ENCODE assay signal across 10 cellular contexts in genomic region chr10:43355749-43356371, GRCh38. TPM values are rescaled to one million over a fixed set of nuclear protein-coding genes. Genes with fewer than 3 reads are reported as not detected.
DNase-seq lines count a peak whose midpoint lies in the region; ATAC-seq, FAIRE-seq and TF ChIP-seq lines count a peak whose summit lies in the region.
"Had no signal": no experiment of that assay in that cellular context is flagged by ENCODE, and none has a peak within 500 bp of the region (broad histone marks: within the 10 kb centered on the region; RNA-seq: fewer than 3 reads in every experiment).

No MANE protein-coding gene starts in this region.

- H3K27ac Mint-ChIP-seq in activated CD4-positive, alpha-beta memory T cell treated with anti-CD3 and anti-CD28 coated beads, Interleukin-2, amount 10 ng/mL, durations not matched to agents 7 days and 5 days: peak overlapping the region; percentile 90
- no peak overlapping the region for H3K27ac Mint-ChIP-seq in Caco-2 (ENCODE audit: unreplicated experiment)

- intact Hi-C loops in Caco-2 (cut with micrococcal nuclease; ENCODE audit: unreplicated experiment): no loop called here
- intact Hi-C loops in heart right ventricle (cut with DNase I): loop anchor here in 1 of 10 donors (10.0 kb wide), 1 partner anchor 151 kb away; no protein-coding TSS in a partner anchor

- H3K4me3 Mint-ChIP-seq in activated CD4-positive, alpha-beta memory T cell treated with anti-CD3 and anti-CD28 coated beads, Interleukin-2, amount 10 ng/mL, durations not matched to agents 7 days and 5 days: peak overlapping the region; percentile 47
- H3K4me3 Mint-ChIP-seq in Caco-2 (ENCODE audit: unreplicated experiment): no peak overlapping the region

- H3K4me2 ChIP-seq in A549: peak overlapping the region; percentile 55
- peak overlapping the region; percentile 75 for H3K4me2 ChIP-seq in keratinocyte (ENCODE audit: control insufficient read depth, extremely low read depth, insufficient read depth, low read depth, low read length)

- H3K79me2 ChIP-seq in keratinocyte (ENCODE audit: control insufficient read depth, insufficient read depth, low read length): no peaks in the 10 kb centered on the region

- no peak for FAIRE-seq in A549 (lab: Jason Lieb, UNC)
- peak; percentile 99 for FAIRE-seq in keratinocyte (lab: Jason Lieb, UNC)
- FAIRE-seq in D721Med (lab: Jason Lieb, UNC): no peak

- no peak overlapping the region for H3K4me3 ChIP-seq in A549
- H3K4me3 ChIP-seq in keratinocyte (ENCODE audit: control insufficient read depth in 2 of 3, extremely low read depth in 1 of 3, insufficient read depth in 2 of 3, low read depth in 1 of 3, low read length in 3 of 3): no peak overlapping the region
- no peak overlapping the region for H3K4me3 ChIP-seq in Caco-2 (ENCODE audit: low read depth, low read length)
- no peak overlapping the region for H3K4me3 ChIP-seq in heart right ventricle

- peak overlapping the region; percentile 41 for H3K9ac ChIP-seq in keratinocyte (ENCODE audit: control insufficient read depth, extremely low read depth, insufficient read depth, low read length)

- H4K20me1 ChIP-seq in keratinocyte (ENCODE audit: control insufficient read depth, extremely low read depth, insufficient read depth, low read length): no peaks in the 10 kb centered on the region

- H3K27ac ChIP-seq in A549: peak overlapping the region; percentile 68 to 77
- peak overlapping the region; percentile 66 for H3K27ac ChIP-seq in keratinocyte (ENCODE audit: control insufficient read depth, insufficient read depth, low read length)
- no peak overlapping the region for H3K27ac ChIP-seq in heart right ventricle

- dilution Hi-C loops in keratinocyte (cut with MboI; ENCODE audit: extremely low pct_ligation_motif_present, low sequenced_read_pairs): no loop called here

- TF ChIP-seq CTCF in A549 (IDR thresholded peaks at IDR 0.05) (no peak; the same call in 2 of the 3 replicates), keratinocyte (optimal IDR thresholded peaks at IDR 0.05 in 1 of 3, IDR thresholded peaks at IDR 0.05 in 1 of 3, conservative IDR thresholded peaks at IDR 0.05 in 1 of 3; ENCODE audit: extremely low read depth in 1 of 3, insufficient read depth in 2 of 3, low read length in 3 of 3) (peak in 1 of 3 experiments; percentile 11), Caco-2 (IDR thresholded peaks at IDR 0.05; ENCODE audit: insufficient read depth in 1 of 2, low read depth in 1 of 2, low read length in 1 of 2, severe bottlenecking in 1 of 2, unreplicated experiment in 1 of 2) (no peak), D721Med (IDR thresholded peaks at IDR 0.05; ENCODE audit: insufficient read depth, missing control alignments) (no peak), heart right ventricle (IDR thresholded peaks at IDR 0.05) (no peak)

- peaks cover 40% of the 10 kb centered on the region for H3K4me1 ChIP-seq in A549
- peaks cover 25% of the 10 kb centered on the region for H3K4me1 ChIP-seq in keratinocyte (ENCODE audit: control insufficient read depth, extremely low read depth, insufficient read depth, low read length)
- peaks cover 19% of the 10 kb centered on the region for H3K4me1 ChIP-seq in Caco-2
- H3K4me1 ChIP-seq in heart right ventricle: peaks cover 0 to 2% (median 0%) of the 10 kb centered on the region in 9 donors

- H3K36me3 ChIP-seq in keratinocyte (ENCODE audit: control insufficient read depth in 2 of 2, extremely low read depth in 1 of 2, insufficient read depth in 2 of 2, low read length in 2 of 2) (no peaks in the 10 kb centered on the region), Caco-2 (ENCODE audit: control insufficient read depth, insufficient read depth, low read length) (no peaks in the 10 kb centered on the region), heart right ventricle (no peaks in the 10 kb centered on the region)

- BruUV-seq in Caco-2 (replicated peaks; lab: Mats Ljungman, UMichigan): no TSS peak

- ATAC-seq in A549 (peak; percentile 78 to 87), GM18907 (IDR thresholded peaks at IDR 0.05; ENCODE audit: unreplicated experiment) (no peak), heart right ventricle (no peak)

- no peak for TF ChIP-seq POLR2A in A549 (IDR thresholded peaks at IDR 0.05; ENCODE audit: low read length)

- H3K9me3 Mint-ChIP-seq in activated CD4-positive, alpha-beta memory T cell treated with anti-CD3 and anti-CD28 coated beads, Interleukin-2, amount 10 ng/mL, durations not matched to agents 7 days and 5 days: no peaks in the 10 kb centered on the region
- no peaks in the 10 kb centered on the region for H3K9me3 Mint-ChIP-seq in Caco-2 (ENCODE audit: unreplicated experiment)

- H3K27me3 ChIP-seq in keratinocyte (ENCODE audit: control insufficient read depth, extremely low read depth, insufficient read depth, low read length) (no peaks in the 10 kb centered on the region), Caco-2 (replicated peaks; ENCODE audit: control insufficient read depth, insufficient read depth, low read length) (no peaks in the 10 kb centered on the region), heart right ventricle (peaks cover 0 to 16% (median 5%) of the 10 kb centered on the region in 7 donors)

- CTCF ChIA-PET in A549 (lab: Yijun Ruan, JAX): interaction anchor here (0.6 to 11.0 kb wide), 5 partner anchors 8 to 101 kb away, joined by 3 to 234 read pairs (median 11); no protein-coding TSS in a partner anchor
- CTCF ChIA-PET in activated CD4-positive, alpha-beta memory T cell treated with anti-CD3 and anti-CD28 coated beads, Interleukin-2, amount 10 ng/mL, durations not matched to agents 7 days and 5 days (lab: Charles Lee): interaction anchor here (0.5 to 2.5 kb wide), 10 partner anchors 8 to 134 kb away, joined by 3 to 18 read pairs (median 4); no protein-coding TSS in a partner anchor
- CTCF ChIA-PET in Caco-2 (lab: Charles Lee): interaction anchor here (0.6 to 1.0 kb wide), 3 partner anchors 26 to 227 kb away, joined by 3 read pairs; no protein-coding TSS in a partner anchor

- H2AFZ ChIP-seq in keratinocyte (ENCODE audit: control insufficient read depth, low read length): peak overlapping the region; percentile 40

- H3K27me3 Mint-ChIP-seq in activated CD4-positive, alpha-beta memory T cell treated with anti-CD3 and anti-CD28 coated beads, Interleukin-2, amount 10 ng/mL, durations not matched to agents 7 days and 5 days: peaks cover 5% of the 10 kb centered on the region
- no peaks in the 10 kb centered on the region for H3K27me3 Mint-ChIP-seq in Caco-2 (ENCODE audit: insufficient read depth, unreplicated experiment)

- peaks cover 46% of the 10 kb centered on the region for H3K4me1 Mint-ChIP-seq in activated CD4-positive, alpha-beta memory T cell treated with anti-CD3 and anti-CD28 coated beads, Interleukin-2, amount 10 ng/mL, durations not matched to agents 7 days and 5 days
- H3K4me1 Mint-ChIP-seq in Caco-2 (ENCODE audit: low read depth, unreplicated experiment): peaks cover 13% of the 10 kb centered on the region

- H3K9me3 ChIP-seq in A549 (no peaks in the 10 kb centered on the region), keratinocyte (ENCODE audit: control insufficient read depth, low read depth, low read length) (no peaks in the 10 kb centered on the region), Caco-2 (no peaks in the 10 kb centered on the region), heart right ventricle (no peaks in the 10 kb centered on the region)

- no peaks in the 10 kb centered on the region for H3K9me1 ChIP-seq in keratinocyte (ENCODE audit: control insufficient read depth, extremely low read depth, insufficient read depth, low read length)

- DNase-seq in A549 (ENCODE audit: low read depth in 1 of 2, low spot score in 1 of 2): peak in 1 of 2 experiments; percentile 82
- peak; percentile 33 for DNase-seq in HT1080 (ENCODE audit: low read depth)
- DNase-seq in activated CD4-positive, alpha-beta memory T cell treated with anti-CD3 and anti-CD28 coated beads, Interleukin-2, amount 10 ng/mL, durations not matched to agents 7 days and 5 days: peak; percentile 54
- DNase-seq in keratinocyte (ENCODE audit: low read depth, low spot score): peak; percentile 80
- no peak for DNase-seq in Caco-2
- DNase-seq in D721Med (ENCODE audit: insufficient read length, low spot score): no peak
- DNase-seq in heart right ventricle: no peak
- DNase-seq: central memory CD4-positive, alpha-beta T cell; NCI-H187 had no signal

- TF ChIP-seq EP300 in A549 (IDR thresholded peaks at IDR 0.05): no peak

- TF ChIP-seq RAD21 in A549 (conservative IDR thresholded peaks at IDR 0.05 in 1 of 2, IDR thresholded peaks at IDR 0.05 in 1 of 2): no peak

- POLR2A ChIA-PET in A549 (lab: Yijun Ruan, JAX) (no interaction called here), Caco-2 (lab: Charles Lee) (interaction anchor here (0.5 kb wide), 1 partner anchor 19 kb away, joined by 5 read pairs; no protein-coding TSS in a partner anchor)
- POLR2A ChIA-PET in activated CD4-positive, alpha-beta memory T cell treated with anti-CD3 and anti-CD28 coated beads, Interleukin-2, amount 10 ng/mL, durations not matched to agents 7 days and 5 days (lab: Charles Lee): interaction anchor here (0.8 to 1.7 kb wide), 12 partner anchors 41 to 235 kb away, joined by 3 to 8 read pairs (median 3); partner anchors contain the start of genes CSGALNACT2 and HNRNPF

- 10% methylated on average over 4 of the region's 4 CpGs for WGBS in A549 (ENCODE audit: missing lambda C conversion rate)
- 68 to 69% methylated on average over 4 of the region's 4 CpGs for WGBS in heart right ventricle, 2 donors

- H3K36me3 Mint-ChIP-seq in activated CD4-positive, alpha-beta memory T cell treated with anti-CD3 and anti-CD28 coated beads, Interleukin-2, amount 10 ng/mL, durations not matched to agents 7 days and 5 days (ENCODE audit: low read depth): peaks cover 6% of the 10 kb centered on the region
- no peaks in the 10 kb centered on the region for H3K36me3 Mint-ChIP-seq in Caco-2 (ENCODE audit: insufficient read depth, unreplicated experiment)

RNA-seq across cellular contexts. Expression of gene FXYD4, which starts 15.6 kb away (rescaled TPM):
- polyA plus RNA-seq in A549 (2011; rRNA removed) (not detected in 2 replicates), A549 (2017; fragmentation: RNase III; extraction: RNeasy Plus Mini Kit Qiagen cat#74134 plus additional on column Dnase treatment) (not detected in 3 replicates), keratinocyte (not detected in 3 replicates), heart right ventricle (not detected)
- not detected in 2 replicates for polyA plus RNA-seq in A549 (2012; cell fraction: cytosol; rRNA removed)
- polyA plus RNA-seq in A549 (2012; cell fraction: nucleus; rRNA removed): not detected in 2 replicates
- polyA minus RNA-seq in A549 (2011; rRNA and poly(A)+ RNA removed): not detected in 2 replicates
- total RNA-seq in HT1080 (2014; rRNA removed; shearing (Covaris generic)): not detected in 2 replicates
- polyA plus RNA-seq in HT1080 (2015; cell fraction: cytosol; rRNA removed): not detected in 2 replicates
- not detected in 2 replicates for polyA plus RNA-seq in HT1080 (2015; cell fraction: nucleus; rRNA removed)
- total RNA-seq in activated CD4-positive, alpha-beta memory T cell treated with anti-CD3 and anti-CD28 coated beads, Interleukin-2, amount 10 ng/mL, durations not matched to agents 7 days and 5 days: not detected
- polyA plus RNA-seq in keratinocyte (2011; ENCODE audit: low read depth): not detected
- polyA plus RNA-seq in keratinocyte (2011; cell fraction: cytosol; rRNA removed): not detected in 2 replicates
- polyA plus RNA-seq in keratinocyte (2011; cell fraction: nucleus; rRNA removed): not detected in 2 replicates
- not detected in 2 replicates for polyA plus RNA-seq in keratinocyte (2012; ENCODE audit: low replicate concordance)
- not detected in 3 replicates for polyA minus RNA-seq in keratinocyte
- polyA minus RNA-seq in keratinocyte (2011; cell fraction: cytosol; rRNA and poly(A)+ RNA removed): not detected
- polyA minus RNA-seq in keratinocyte (2011; cell fraction: nucleus; rRNA and poly(A)+ RNA removed): not detected in 2 replicates
- total RNA-seq in Caco-2 (2022) (not detected in 2 replicates), heart right ventricle (1 to 10 TPM in 1 of 10 donors, under 1 TPM in 1, not detected in 8; 0.42 to 1.5 TPM)

RNA-seq across cellular contexts. Expression of gene HNRNPF, which starts 53.1 kb away (rescaled TPM):
- polyA plus RNA-seq in A549 (2011; rRNA removed) (198 and 271 TPM in 2 replicates), A549 (2017; fragmentation: RNase III; extraction: RNeasy Plus Mini Kit Qiagen cat#74134 plus additional on column Dnase treatment) (217 to 228 TPM (median 221 TPM) in 3 replicates), keratinocyte (164 to 238 TPM (median 230 TPM) in 3 replicates), heart right ventricle (10 to 100 TPM; 26.4 to 77.5 TPM)
- polyA plus RNA-seq in A549 (2012; cell fraction: cytosol; rRNA removed): 236 and 250 TPM in 2 replicates
- 275 and 276 TPM in 2 replicates for polyA plus RNA-seq in A549 (2012; cell fraction: nucleus; rRNA removed)
- 220 and 241 TPM in 2 replicates for polyA minus RNA-seq in A549 (2011; rRNA and poly(A)+ RNA removed)
- 325 and 365 TPM in 2 replicates for total RNA-seq in HT1080 (2014; rRNA removed; shearing (Covaris generic))
- polyA plus RNA-seq in HT1080 (2015; cell fraction: cytosol; rRNA removed): 216 and 231 TPM in 2 replicates
- 289 and 314 TPM in 2 replicates for polyA plus RNA-seq in HT1080 (2015; cell fraction: nucleus; rRNA removed)
- total RNA-seq in activated CD4-positive, alpha-beta memory T cell treated with anti-CD3 and anti-CD28 coated beads, Interleukin-2, amount 10 ng/mL, durations not matched to agents 7 days and 5 days: 100 to 1,000 TPM; 477 to 494 TPM
- polyA plus RNA-seq in keratinocyte (2011; ENCODE audit: low read depth): 149 TPM
- polyA plus RNA-seq in keratinocyte (2011; cell fraction: cytosol; rRNA removed): 154 and 156 TPM in 2 replicates
- 171 and 186 TPM in 2 replicates for polyA plus RNA-seq in keratinocyte (2011; cell fraction: nucleus; rRNA removed)
- polyA plus RNA-seq in keratinocyte (2012; ENCODE audit: low replicate concordance): 128 and 184 TPM in 2 replicates
- polyA minus RNA-seq in keratinocyte: 160 to 224 TPM (median 169 TPM) in 3 replicates
- 138 TPM for polyA minus RNA-seq in keratinocyte (2011; cell fraction: cytosol; rRNA and poly(A)+ RNA removed)
- polyA minus RNA-seq in keratinocyte (2011; cell fraction: nucleus; rRNA and poly(A)+ RNA removed): 79.5 and 115 TPM in 2 replicates
- total RNA-seq in Caco-2 (2022) (405 and 423 TPM in 2 replicates), heart right ventricle (100 to 1,000 TPM in 2 of 10 donors, 10 to 100 TPM in 8; 54.7 to 113 (median 75.2) TPM)

Comparison
In these comparisons a context has a peak if more than half of its experiments do, and no peak if none do; other contexts are left out.
1. ATAC-seq: peak in A549 (2 of 2); none in GM18907 (single experiment) and heart right ventricle (0 of 8).
2. DNase-seq: peak in HT1080 (single experiment), activated CD4-positive, alpha-beta memory T cell treated with anti-CD3 and anti-CD28 coated beads, Interleukin-2, amount 10 ng/mL, durations not matched to agents 7 days and 5 days (single experiment) and keratinocyte (single experiment); none in Caco-2 (0 of 2), D721Med (single experiment) and heart right ventricle (0 of 2).
3. H3K27ac ChIP-seq: peak in A549 (2 of 2) and keratinocyte (single experiment); none in heart right ventricle (0 of 10).